Comparison of ENCODE assay signal across 14 cellular contexts in genomic region chr11:72842644-72843330, GRCh38.
"Had no signal": no experiment of that assay in that cellular context is flagged by ENCODE, and none has a peak within 500 bp of the region (broad histone marks: within the 10 kb centered on the region; RNA-seq: fewer than 3 reads in every experiment).

No MANE protein-coding gene starts in this region.

- H3K4me3 Mint-ChIP-seq: activated CD4-positive, alpha-beta memory T cell treated with anti-CD3 and anti-CD28 coated beads for 36 hours; brain; type B pancreatic cell had no signal

- H3K27me3 Mint-ChIP-seq: activated CD4-positive, alpha-beta memory T cell treated with anti-CD3 and anti-CD28 coated beads for 36 hours; type B pancreatic cell had no signal

- H3K9me3 Mint-ChIP-seq: activated CD4-positive, alpha-beta memory T cell treated with anti-CD3 and anti-CD28 coated beads for 36 hours; type B pancreatic cell had no signal

- DNase-seq: activated CD4-positive, alpha-beta memory T cell treated with anti-CD3 and anti-CD28 coated beads for 36 hours; activated CD4-positive, CD25-positive, alpha-beta regulatory T cell treated with anti-CD3 and anti-CD28 coated beads, Interleukin-2, amount 50 U/mL, for 72 hours; activated naive CD4-positive, alpha-beta T cell treated with Interleukin-2 at 50 U/mL for 16 hours; amniotic stem cell; cerebellar nuclear complex; dermis blood vessel endothelial cell; mesendoderm; retina; SIG-M5; stimulated activated naive CD4-positive, alpha-beta T cell; T-helper 9 cell had no signal

- H3K27ac Mint-ChIP-seq: activated CD4-positive, alpha-beta memory T cell treated with anti-CD3 and anti-CD28 coated beads for 36 hours; type B pancreatic cell had no signal

- ATAC-seq: left lobe of liver had no signal
